Comparison of ENCODE assay signal across 18 cellular contexts in the genomic region with DNA sequence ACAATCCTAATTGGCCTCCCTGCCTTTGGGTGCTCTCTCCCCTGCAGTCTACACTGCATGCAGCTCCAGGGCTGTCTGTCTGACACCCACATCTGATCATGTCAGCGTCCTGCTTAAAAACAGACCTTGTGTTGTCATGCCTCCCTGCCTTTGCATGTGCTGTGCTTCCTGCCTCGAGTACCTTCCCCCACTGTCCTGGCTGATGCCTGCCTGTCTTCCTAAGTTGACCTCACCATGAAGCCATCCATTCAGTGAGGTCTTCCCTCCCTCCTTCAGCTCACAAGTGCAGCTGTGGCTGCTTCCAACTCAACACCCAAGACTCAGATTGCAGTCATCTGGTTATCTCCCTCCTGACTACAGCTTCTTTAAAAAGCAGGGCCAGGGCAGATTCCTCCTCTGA. TPM values are rescaled to one million over a fixed set of nuclear protein-coding genes. Genes with fewer than 3 reads are reported as not detected.
A peak's percentile ranks its signal among the peaks of the same experiment; 100 is the strongest.
DNase-seq lines count a peak whose midpoint lies in the region; ATAC-seq, FAIRE-seq and TF ChIP-seq lines count a peak whose summit lies in the region.
"Had no signal": no experiment of that assay in that cellular context is flagged by ENCODE, and none has a peak within 500 bp of the region (broad histone marks: within the 10 kb centered on the region; RNA-seq: fewer than 3 reads in every experiment).

No MANE protein-coding gene starts in this region.

- peaks cover 29% of the 10 kb centered on the region for H3K27me3 Mint-ChIP-seq in activated T-cell treated with anti-CD3 and anti-CD28 coated beads, Interleukin-2, amount 50 U/mL, for 24 hours

- no peak overlapping the region for H3K18ac ChIP-seq in H1 (ENCODE audit: extremely low read depth, low read length)

- CTCF ChIA-PET in H1 (lab: Charles Lee; ENCODE audit: partially characterized antibody), result interaction anchor here (1.0 to 1.4 kb wide), 2 partner anchors 11 to 82 kb away, joined by 4 to 5 read pairs; no protein-coding TSS in a partner anchor

- in situ Hi-C loops in GM13976 (cut with MboI; ENCODE audit: low sequenced_read_pairs, unreplicated experiment), result no loop called here

- H3K4ac ChIP-seq in H1 (replicated peaks; ENCODE audit: insufficient read length, low read depth, low read length), result no peak overlapping the region

- H3K79me1 ChIP-seq in H1 (ENCODE audit: low read depth, low read length), result peaks cover 6% of the 10 kb centered on the region; the same call in 1 of the 2 replicates

- 75% methylated on average over 2 of the region's 2 CpGs; no CpG with 5 or more reads in 1 of the 2 experiments for WGBS in H1 (ENCODE audit: extremely low coverage in 1 of 2, insufficient coverage in 1 of 2, insufficient read length in 1 of 2, insufficient replicate concordance in 2 of 2, low coverage in 1 of 2, low lambda C conversion rate in 2 of 2, missing lambda C conversion rate in 1 of 2), 2 experiments
- WGBS in psoas muscle, 3 donors, result 28 to 63% (median 36%) methylated on average over 2 of the region's 2 CpGs

- no peak overlapping the region for H2BK15ac ChIP-seq in H1 (ENCODE audit: low read length)

- H3K23me2 ChIP-seq in H1 (ENCODE audit: low read depth, low read length), result peaks cover 5% of the 10 kb centered on the region

- TF ChIP-seq EP300 in H1 (IDR thresholded peaks at IDR 0.05; ENCODE audit: borderline replicate concordance in 1 of 2, low read depth in 2 of 2, low read length in 2 of 2), result no peak

- H2BK5ac ChIP-seq in H1 (ENCODE audit: low read depth, low read length), result peak overlapping the region; percentile 63; the same call in 1 of the 2 replicates

- H3K9ac ChIP-seq in H1 (replicated peaks in 1 of 4; ENCODE audit: extremely low read depth in 1 of 4, low read depth in 3 of 4, low read length in 3 of 4), result no peak overlapping the region

- TF ChIP-seq RAD21 in H1 (IDR thresholded peaks at IDR 0.05 in 1 of 2, conservative IDR thresholded peaks at IDR 0.05 in 1 of 2; ENCODE audit: low read depth in 2 of 2, low read length in 2 of 2), result no peak

- no peak overlapping the region for H3K4me3 ChIP-seq in Jurkat, Clone E6-1 (ENCODE audit: low read length)
- H3K4me3 ChIP-seq in H1 (ENCODE audit: extremely low read depth in 1 of 4, insufficient read depth in 2 of 4, low read depth in 3 of 4, low read length in 4 of 4), result no peak overlapping the region
- H3K4me3 ChIP-seq in psoas muscle, result no peak overlapping the region
- H3K4me3 ChIP-seq: left lung, skin epidermis, thyroid gland had no signal

- no peak overlapping the region for H4K8ac ChIP-seq in H1 (ENCODE audit: extremely low read depth, insufficient read depth, low read length)

- TF ChIP-seq CTCF in GM13976 (IDR thresholded peaks at IDR 0.05; ENCODE audit: borderline replicate concordance, control extremely low read depth, extremely low read depth, insufficient read depth, missing control alignments) (no peak), H1 (IDR thresholded peaks at IDR 0.05; ENCODE audit: control extremely low read depth in 1 of 3, insufficient read depth in 1 of 3, low read depth in 1 of 3, low read length in 3 of 3) (no peak), psoas muscle (IDR thresholded peaks at IDR 0.05) (no peak)

- TF ChIP-seq POLR2A in H1 (IDR thresholded peaks at IDR 0.05; ENCODE audit: control extremely low read depth in 1 of 2, low read depth in 2 of 2, low read length in 2 of 2), result no peak

- H4K5ac ChIP-seq in H1 (ENCODE audit: insufficient read length, low read depth, low read length), result no peak overlapping the region

- H3K79me2 ChIP-seq in H1 (ENCODE audit: control insufficient read depth in 1 of 2, insufficient read depth in 2 of 2, low read length in 2 of 2), result peaks cover 0 to 4% of the 10 kb centered on the region in 2 experiments; a peak in 1 of 4 replicates

- H2BK12ac ChIP-seq in H1 (ENCODE audit: low read depth, low read length), result no peak overlapping the region

- POLR2A ChIA-PET in H1 (lab: Charles Lee; ENCODE audit: partially characterized antibody), result interaction anchor here (0.6 to 1.5 kb wide), 2 partner anchors 12 to 415 kb away, joined by 3 read pairs; no protein-coding TSS in a partner anchor

- H3K27ac Mint-ChIP-seq in activated T-cell treated with anti-CD3 and anti-CD28 coated beads, Interleukin-2, amount 50 U/mL, for 24 hours, result no peak overlapping the region
- H3K27ac Mint-ChIP-seq: T-cell had no signal

- no peak overlapping the region; a peak in 1 of 4 replicates for H3K4me2 ChIP-seq in H1 (ENCODE audit: insufficient read depth in 1 of 2, low read depth in 2 of 2, low read length in 2 of 2)

- DNase-seq in GM13976 (ENCODE audit: low spot score), result peak; percentile 54
- peak; percentile 47 for DNase-seq in Jurkat, Clone E6-1 (ENCODE audit: low read depth, low spot score)
- DNase-seq in H1 (ENCODE audit: low read depth in 1 of 2, low spot score in 2 of 2), result no peak
- DNase-seq in psoas muscle, result peak in 1 of 2 donors; percentile 68
- DNase-seq in amniotic stem cell (lab: John Stamatoyannopoulos, UW), result no peak
- no peak for DNase-seq in UCSD-AML1 (lab: John Stamatoyannopoulos, UW; ENCODE audit: unreplicated experiment)
- DNase-seq in stimulated activated CD4-positive, alpha-beta T cell treated with anti-CD3 and anti-CD28 coated beads, Interleukin-4, amount 100 ng/mL, for 4 hours, result no peak
- DNase-seq in activated T-cell treated with anti-CD3 and anti-CD28 coated beads, Interleukin-2, amount 50 U/mL, for 24 hours, result no peak
- DNase-seq: activated CD4-positive, alpha-beta T cell treated with anti-CD3 and anti-CD28 coated beads for 4 hours; activated naive CD4-positive, alpha-beta T cell; COR-L47; left lung; OCI-M1; T-cell; thyroid gland had no signal

- peak overlapping the region; percentile 5 for H4K91ac ChIP-seq in H1 (replicated peaks; ENCODE audit: insufficient read length, low read length)

- H3K4me1 Mint-ChIP-seq in activated T-cell treated with anti-CD3 and anti-CD28 coated beads, Interleukin-2, amount 50 U/mL, for 24 hours (ENCODE audit: low read depth), result peaks cover 11% of the 10 kb centered on the region

- H3K9me3 ChIP-seq in H1 (ENCODE audit: insufficient read depth in 2 of 2, low read depth in 1 of 2, low read length in 1 of 2) (no peaks in the 10 kb centered on the region), psoas muscle (no peaks in the 10 kb centered on the region)
- H3K9me3 ChIP-seq: left lung, thyroid gland had no signal

- H3K9me3 Mint-ChIP-seq in activated T-cell treated with anti-CD3 and anti-CD28 coated beads, Interleukin-2, amount 50 U/mL, for 24 hours, result no peaks in the 10 kb centered on the region
- H3K9me3 Mint-ChIP-seq: neural crest cell, T-cell had no signal

- H3K23ac ChIP-seq in H1 (ENCODE audit: insufficient read length), result no peak overlapping the region

- H2AK5ac ChIP-seq in H1 (ENCODE audit: low read depth, low read length), result peak overlapping the region; percentile 93

- H3K4me1 ChIP-seq in H1 (replicated peaks in 1 of 4; ENCODE audit: control insufficient read depth in 3 of 4, insufficient read depth in 4 of 4, low read length in 3 of 4), result peaks cover 7 to 17% (median 11%) of the 10 kb centered on the region in 4 experiments
- peaks cover 79% of the 10 kb centered on the region for H3K4me1 ChIP-seq in psoas muscle

- H4K20me1 ChIP-seq in H1 (replicated peaks in 1 of 2; ENCODE audit: control insufficient read depth in 1 of 2, insufficient read depth in 2 of 2, low read length in 2 of 2), result peaks cover 2 to 13% of the 10 kb centered on the region in 2 experiments

- H2AFZ ChIP-seq in H1 (ENCODE audit: low read length), result no peak overlapping the region

- H3K14ac ChIP-seq in H1 (ENCODE audit: insufficient read length), result no peak overlapping the region

- H3K56ac ChIP-seq in H1 (replicated peaks; ENCODE audit: insufficient read length, low read depth, low read length), result no peak overlapping the region

- FAIRE-seq in H1 (lab: Jason Lieb, UNC), result no peak
- FAIRE-seq: bronchial epithelial cell had no signal

- intact Hi-C loops in psoas muscle (cut with DNase I), result no loop called here

- no peak overlapping the region for H2BK120ac ChIP-seq in H1 (replicated peaks; ENCODE audit: low read depth, low read length)

- no peak overlapping the region for H3K4me3 Mint-ChIP-seq in activated T-cell treated with anti-CD3 and anti-CD28 coated beads, Interleukin-2, amount 50 U/mL, for 24 hours
- H3K4me3 Mint-ChIP-seq: neural crest cell, T-cell had no signal

- ATAC-seq in psoas muscle, result peak; percentile 59 to 74 (median 70)
- ATAC-seq: left lung had no signal

- H3K36me3 ChIP-seq in H1 (ENCODE audit: control insufficient read depth in 2 of 4, insufficient read depth in 4 of 4, low read length in 3 of 4) (no peaks in the 10 kb centered on the region; a peak in 1 of 8 replicates), psoas muscle (ENCODE audit: insufficient read depth in 1 of 2, low read depth in 1 of 2) (peaks cover 0 to 34% of the 10 kb centered on the region in 2 donors)
- H3K36me3 ChIP-seq: left lung, thyroid gland had no signal

- H3K27ac ChIP-seq in H1 (ENCODE audit: low read depth, low read length) (no peak overlapping the region), psoas muscle (peak overlapping the region; percentile 92)
- H3K27ac ChIP-seq: left lung, thyroid gland had no signal

- no peak overlapping the region for H2BK20ac ChIP-seq in H1 (ENCODE audit: low read length)

- H3K27me3 ChIP-seq in H1 (replicated peaks in 1 of 4; ENCODE audit: control insufficient read depth in 3 of 4, extremely low read depth in 1 of 4, insufficient read depth in 3 of 4, low read length in 3 of 4) (no peaks in the 10 kb centered on the region; a peak in 1 of 7 replicates), psoas muscle (ENCODE audit: insufficient read depth in 3 of 3, low read length in 2 of 3) (no peaks in the 10 kb centered on the region)
- H3K27me3 ChIP-seq: thyroid gland had no signal

- H3K36me3 Mint-ChIP-seq in activated T-cell treated with anti-CD3 and anti-CD28 coated beads, Interleukin-2, amount 50 U/mL, for 24 hours (ENCODE audit: low read depth), result no peaks in the 10 kb centered on the region
- H3K36me3 Mint-ChIP-seq: T-cell had no signal

TF ChIP-seq in H1, 55 proteins besides CTCF, POLR2A, EP300 and RAD21 (continues in another document):
- TF ChIP-seq HDAC6 (IDR thresholded peaks at IDR 0.05; ENCODE audit: low read depth, low read length) (no peak), EZH2 (IDR thresholded peaks at IDR 0.05; ENCODE audit: low read depth, low read length, severe bottlenecking) (no peak), BCL11A (IDR thresholded peaks at IDR 0.05; ENCODE audit: low read depth in 2 of 2, low read length in 2 of 2) (no peak)

RNA-seq across cellular contexts. Expression of a gene that starts 5.5 kb away (rescaled TPM):
- polyA plus RNA-seq in Jurkat, Clone E6-1 (2012; ENCODE audit: insufficient read depth, insufficient read length), result 1.1 TPM
- total RNA-seq in H1 (2021; fragmentation: NEBNext Ultra II Directional; extraction: Animal tissue kit (Norgen Biotek cat#: 25700)), result 10.6 and 10.7 TPM in 2 replicates
- 5.9 and 9.0 TPM in 2 replicates for polyA plus RNA-seq in H1 (2011; rRNA removed)
- 6.6 TPM for polyA plus RNA-seq in H1 (2011; cell fraction: cytosol; rRNA removed)
- polyA plus RNA-seq in H1 (2011; cell fraction: nucleus; rRNA removed), result 9.4 TPM
- polyA plus RNA-seq in H1 (2012, experiment 1 of 2), result 8.3 to 10.8 TPM (median 9.8 TPM) in 4 replicates
- polyA plus RNA-seq in H1 (2012, experiment 2 of 2), result 8.0 TPM
- 13.4 TPM for polyA plus RNA-seq in H1 (2013, experiment 1 of 2)
- 17.1 TPM for polyA plus RNA-seq in H1 (2013, experiment 2 of 2)
- polyA minus RNA-seq in H1 (2011; rRNA and poly(A)+ RNA removed), result 6.5 and 10.3 TPM in 2 replicates
- polyA minus RNA-seq in H1 (2011; cell fraction: cytosol; rRNA and poly(A)+ RNA removed), result 10.8 TPM
- 3.5 TPM for polyA minus RNA-seq in H1 (2011; cell fraction: nucleus; rRNA and poly(A)+ RNA removed)
- total RNA-seq in psoas muscle, result 100 to 1,000 TPM in 1 of 4 donors, 10 to 100 TPM in 3; 12.6 to 208 (median 19.0) TPM
- polyA plus RNA-seq in psoas muscle, result 10 to 100 TPM in 2 of 3 donors, 1 to 10 TPM in 1; 8.9 to 22.3 (median 11.2) TPM

Comparison
In these comparisons a context has a peak if more than half of its experiments do, and no peak if none do; other contexts are left out.
1. DNase-seq: peak in GM13976 (single experiment) and Jurkat, Clone E6-1 (single experiment); none in H1 (0 of 2), amniotic stem cell (single experiment), UCSD-AML1 (single experiment), stimulated activated CD4-positive, alpha-beta T cell treated with anti-CD3 and anti-CD28 coated beads, Interleukin-4, amount 100 ng/mL, for 4 hours (0 of 2) and activated T-cell treated with anti-CD3 and anti-CD28 coated beads, Interleukin-2, amount 50 U/mL, for 24 hours (single experiment).